In the genomic region with DNA sequence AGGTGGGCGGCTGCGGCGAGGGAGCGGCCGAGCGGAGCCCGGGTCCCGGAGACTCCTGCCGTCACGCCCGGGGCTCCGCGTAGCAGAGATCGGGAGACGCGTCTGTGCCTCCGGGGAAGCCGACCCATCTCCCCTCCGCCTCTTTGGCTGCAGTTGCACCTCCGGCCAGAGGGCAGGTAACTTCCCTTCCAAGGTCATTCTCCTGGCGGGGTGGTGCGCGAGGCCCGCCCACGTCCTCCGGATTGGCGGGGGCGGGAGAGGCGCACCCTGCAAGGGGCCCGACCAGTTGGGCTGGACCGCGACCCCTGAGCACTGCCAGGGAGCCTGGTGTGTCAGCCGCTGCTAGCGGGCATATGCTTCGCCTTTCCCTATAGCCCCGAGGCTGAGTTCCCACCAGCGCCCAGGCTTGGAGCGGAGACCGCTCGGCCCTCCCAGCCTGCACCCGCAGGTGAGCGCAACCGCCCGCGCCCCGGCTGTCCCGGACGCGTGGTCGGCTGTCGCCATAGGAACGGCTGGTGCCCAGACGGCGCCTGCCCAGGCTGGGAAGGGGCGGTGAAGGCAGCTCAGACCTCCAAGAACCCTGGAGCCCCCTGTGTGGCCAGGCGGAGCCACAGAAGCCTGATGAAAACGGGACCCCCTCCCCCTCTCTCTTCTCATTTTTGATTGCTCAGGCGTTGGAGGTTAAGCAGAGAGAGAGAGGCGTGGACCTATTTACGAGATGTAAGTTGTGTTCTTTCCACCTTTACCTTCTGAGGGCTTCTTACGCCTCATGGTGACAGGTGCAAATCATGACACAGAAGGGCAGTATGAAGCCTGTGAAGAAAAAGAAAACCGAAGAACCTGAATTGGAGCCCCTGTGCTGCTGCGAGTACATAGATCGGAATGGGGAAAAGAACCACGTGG, we compare ENCODE assay signal across 1 cellular context.
A peak's percentile ranks its signal among the peaks of the same experiment; 100 is the strongest.
TF ChIP-seq lines count a peak whose summit lies in the region.

No MANE protein-coding gene starts in this region.

TF ChIP-seq in HEK293, 187 proteins besides CTCF, POLR2A, EP300 and RAD21 (continued from another document and continues in another):
- TF ChIP-seq PATZ1 (tag by site-specific recombination; IDR thresholded peaks at IDR 0.05) (peak; percentile 66), ZNF488 (tag by site-specific recombination; IDR thresholded peaks at IDR 0.05) (no peak), ZNF600 (tag by site-specific recombination; IDR thresholded peaks at IDR 0.05) (0 out of 2 replicates have a peak, but pooled peaks have one; percentile 34), KLF9 (tag by site-specific recombination; IDR thresholded peaks at IDR 0.05; ENCODE audit: low read depth) (peak; percentile 63), ZNF521 (tag by site-specific recombination; IDR thresholded peaks at IDR 0.05) (no peak), GLIS2 (tag by site-specific recombination; IDR thresholded peaks at IDR 0.05) (peak; percentile 77), ZBTB17 (tag by site-specific recombination; IDR thresholded peaks at IDR 0.05) (peak; percentile 85), ZIC2 (tag by site-specific recombination; IDR thresholded peaks at IDR 0.05) (0 out of 2 replicates have a peak, but pooled peaks have one; percentile 8), ZNF311 (tag by site-specific recombination; IDR thresholded peaks at IDR 0.05; ENCODE audit: borderline replicate concordance) (no peak), ZNF335 (tag by site-specific recombination; conservative IDR thresholded peaks at IDR 0.05) (peak; percentile 95), ZNF341 (tag by site-specific recombination; IDR thresholded peaks at IDR 0.05; ENCODE audit: low read depth) (peak; percentile 72), SP3 (tag by site-specific recombination; IDR thresholded peaks at IDR 0.05) (peak; percentile 56; the same call in 1 of the 2 replicates), KLF8 (tag by site-specific recombination; IDR thresholded peaks at IDR 0.05) (peak; percentile 28; the same call in 1 of the 2 replicates), ZNF664 (tag by site-specific recombination; IDR thresholded peaks at IDR 0.05) (no peak), TCF7L2 (IDR thresholded peaks at IDR 0.05; ENCODE audit: borderline replicate concordance, low read depth, low read length) (no peak), OVOL3 (tag by site-specific recombination; IDR thresholded peaks at IDR 0.05) (no peak), ZBTB8A (tag by site-specific recombination; IDR thresholded peaks at IDR 0.05) (peak; percentile 63; the same call in 1 of the 2 replicates), KLF10 (tag by site-specific recombination; IDR thresholded peaks at IDR 0.05) (no peak), KLF16 (tag by site-specific recombination; IDR thresholded peaks at IDR 0.05) (peak; percentile 34; the same call in 1 of the 2 replicates), ZNF747 (tag by site-specific recombination; IDR thresholded peaks at IDR 0.05) (no peak), SP7 (tag by site-specific recombination; IDR thresholded peaks at IDR 0.05) (peak; percentile 42; the same call in 1 of the 2 replicates), ZNF19 (tag by site-specific recombination; IDR thresholded peaks at IDR 0.05; ENCODE audit: low read depth) (no peak), ZNF785 (tag by site-specific recombination; IDR thresholded peaks at IDR 0.05) (no peak), ZBTB7A (tag by site-specific recombination; IDR thresholded peaks at IDR 0.05; ENCODE audit: low read depth) (no peak), PRDM10 (tag by site-specific recombination; IDR thresholded peaks at IDR 0.05) (peak; percentile 94), ZNF37A (tag by site-specific recombination; IDR thresholded peaks at IDR 0.05) (no peak), ZBTB20 (tag by site-specific recombination; IDR thresholded peaks at IDR 0.05) (peak; percentile 81; the same call in 1 of the 2 replicates), ZNF701 (tag by site-specific recombination; IDR thresholded peaks at IDR 0.05) (no peak), YY2 (tag by site-specific recombination; IDR thresholded peaks at IDR 0.05) (no peak), RBAK (tag by site-specific recombination; IDR thresholded peaks at IDR 0.05) (no peak), ZNF792 (tag by site-specific recombination; IDR thresholded peaks at IDR 0.05) (no peak), EGR2 (tag by site-specific recombination; IDR thresholded peaks at IDR 0.05; ENCODE audit: low read depth) (peak; percentile 79), ZNF221 (tag by site-specific recombination; IDR thresholded peaks at IDR 0.05; ENCODE audit: borderline replicate concordance) (no peak), MYNN (tag by site-specific recombination; IDR thresholded peaks at IDR 0.05; ENCODE audit: borderline replicate concordance) (no peak), ZNF223 (tag by site-specific recombination; IDR thresholded peaks at IDR 0.05) (0 out of 2 replicates have a peak, but pooled peaks have one; percentile 27)
- TF ChIP-seq, protein P1, sequence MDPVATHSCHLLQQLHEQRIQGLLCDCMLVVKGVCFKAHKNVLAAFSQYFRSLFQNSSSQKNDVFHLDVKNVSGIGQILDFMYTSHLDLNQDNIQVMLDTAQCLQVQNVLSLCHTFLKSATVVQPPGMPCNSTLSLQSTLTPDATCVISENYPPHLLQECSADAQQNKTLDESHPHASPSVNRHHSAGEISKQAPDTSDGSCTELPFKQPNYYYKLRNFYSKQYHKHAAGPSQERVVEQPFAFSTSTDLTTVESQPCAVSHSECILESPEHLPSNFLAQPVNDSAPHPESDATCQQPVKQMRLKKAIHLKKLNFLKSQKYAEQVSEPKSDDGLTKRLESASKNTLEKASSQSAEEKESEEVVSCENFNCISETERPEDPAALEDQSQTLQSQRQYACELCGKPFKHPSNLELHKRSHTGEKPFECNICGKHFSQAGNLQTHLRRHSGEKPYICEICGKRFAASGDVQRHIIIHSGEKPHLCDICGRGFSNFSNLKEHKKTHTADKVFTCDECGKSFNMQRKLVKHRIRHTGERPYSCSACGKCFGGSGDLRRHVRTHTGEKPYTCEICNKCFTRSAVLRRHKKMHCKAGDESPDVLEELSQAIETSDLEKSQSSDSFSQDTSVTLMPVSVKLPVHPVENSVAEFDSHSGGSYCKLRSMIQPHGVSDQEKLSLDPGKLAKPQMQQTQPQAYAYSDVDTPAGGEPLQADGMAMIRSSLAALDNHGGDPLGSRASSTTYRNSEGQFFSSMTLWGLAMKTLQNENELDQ (tag by site-specific recombination; IDR thresholded peaks at IDR 0.05; ENCODE audit: low read depth): no peak
- TF ChIP-seq, protein P2, sequence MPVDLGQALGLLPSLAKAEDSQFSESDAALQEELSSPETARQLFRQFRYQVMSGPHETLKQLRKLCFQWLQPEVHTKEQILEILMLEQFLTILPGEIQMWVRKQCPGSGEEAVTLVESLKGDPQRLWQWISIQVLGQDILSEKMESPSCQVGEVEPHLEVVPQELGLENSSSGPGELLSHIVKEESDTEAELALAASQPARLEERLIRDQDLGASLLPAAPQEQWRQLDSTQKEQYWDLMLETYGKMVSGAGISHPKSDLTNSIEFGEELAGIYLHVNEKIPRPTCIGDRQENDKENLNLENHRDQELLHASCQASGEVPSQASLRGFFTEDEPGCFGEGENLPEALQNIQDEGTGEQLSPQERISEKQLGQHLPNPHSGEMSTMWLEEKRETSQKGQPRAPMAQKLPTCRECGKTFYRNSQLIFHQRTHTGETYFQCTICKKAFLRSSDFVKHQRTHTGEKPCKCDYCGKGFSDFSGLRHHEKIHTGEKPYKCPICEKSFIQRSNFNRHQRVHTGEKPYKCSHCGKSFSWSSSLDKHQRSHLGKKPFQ (tag by site-specific recombination; IDR thresholded peaks at IDR 0.05): no peak
- TF ChIP-seq, protein P3, sequence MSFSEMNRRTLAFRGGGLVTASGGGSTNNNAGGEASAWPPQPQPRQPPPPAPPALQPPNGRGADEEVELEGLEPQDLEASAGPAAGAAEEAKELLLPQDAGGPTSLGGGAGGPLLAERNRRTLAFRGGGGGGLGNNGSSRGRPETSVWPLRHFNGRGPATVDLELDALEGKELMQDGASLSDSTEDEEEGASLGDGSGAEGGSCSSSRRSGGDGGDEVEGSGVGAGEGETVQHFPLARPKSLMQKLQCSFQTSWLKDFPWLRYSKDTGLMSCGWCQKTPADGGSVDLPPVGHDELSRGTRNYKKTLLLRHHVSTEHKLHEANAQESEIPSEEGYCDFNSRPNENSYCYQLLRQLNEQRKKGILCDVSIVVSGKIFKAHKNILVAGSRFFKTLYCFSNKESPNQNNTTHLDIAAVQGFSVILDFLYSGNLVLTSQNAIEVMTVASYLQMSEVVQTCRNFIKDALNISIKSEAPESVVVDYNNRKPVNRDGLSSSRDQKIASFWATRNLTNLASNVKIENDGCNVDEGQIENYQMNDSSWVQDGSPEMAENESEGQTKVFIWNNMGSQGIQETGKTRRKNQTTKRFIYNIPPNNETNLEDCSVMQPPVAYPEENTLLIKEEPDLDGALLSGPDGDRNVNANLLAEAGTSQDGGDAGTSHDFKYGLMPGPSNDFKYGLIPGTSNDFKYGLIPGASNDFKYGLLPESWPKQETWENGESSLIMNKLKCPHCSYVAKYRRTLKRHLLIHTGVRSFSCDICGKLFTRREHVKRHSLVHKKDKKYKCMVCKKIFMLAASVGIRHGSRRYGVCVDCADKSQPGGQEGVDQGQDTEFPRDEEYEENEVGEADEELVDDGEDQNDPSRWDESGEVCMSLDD (tag by site-specific recombination; IDR thresholded peaks at IDR 0.05): peak; percentile 61; the same call in 1 of the 2 replicates
- TF ChIP-seq, protein P4, sequence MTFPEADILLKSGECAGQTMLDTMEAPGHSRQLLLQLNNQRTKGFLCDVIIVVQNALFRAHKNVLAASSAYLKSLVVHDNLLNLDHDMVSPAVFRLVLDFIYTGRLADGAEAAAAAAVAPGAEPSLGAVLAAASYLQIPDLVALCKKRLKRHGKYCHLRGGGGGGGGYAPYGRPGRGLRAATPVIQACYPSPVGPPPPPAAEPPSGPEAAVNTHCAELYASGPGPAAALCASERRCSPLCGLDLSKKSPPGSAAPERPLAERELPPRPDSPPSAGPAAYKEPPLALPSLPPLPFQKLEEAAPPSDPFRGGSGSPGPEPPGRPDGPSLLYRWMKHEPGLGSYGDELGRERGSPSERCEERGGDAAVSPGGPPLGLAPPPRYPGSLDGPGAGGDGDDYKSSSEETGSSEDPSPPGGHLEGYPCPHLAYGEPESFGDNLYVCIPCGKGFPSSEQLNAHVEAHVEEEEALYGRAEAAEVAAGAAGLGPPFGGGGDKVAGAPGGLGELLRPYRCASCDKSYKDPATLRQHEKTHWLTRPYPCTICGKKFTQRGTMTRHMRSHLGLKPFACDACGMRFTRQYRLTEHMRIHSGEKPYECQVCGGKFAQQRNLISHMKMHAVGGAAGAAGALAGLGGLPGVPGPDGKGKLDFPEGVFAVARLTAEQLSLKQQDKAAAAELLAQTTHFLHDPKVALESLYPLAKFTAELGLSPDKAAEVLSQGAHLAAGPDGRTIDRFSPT (tag by site-specific recombination; IDR thresholded peaks at IDR 0.05): no peak
- TF ChIP-seq, protein P5, sequence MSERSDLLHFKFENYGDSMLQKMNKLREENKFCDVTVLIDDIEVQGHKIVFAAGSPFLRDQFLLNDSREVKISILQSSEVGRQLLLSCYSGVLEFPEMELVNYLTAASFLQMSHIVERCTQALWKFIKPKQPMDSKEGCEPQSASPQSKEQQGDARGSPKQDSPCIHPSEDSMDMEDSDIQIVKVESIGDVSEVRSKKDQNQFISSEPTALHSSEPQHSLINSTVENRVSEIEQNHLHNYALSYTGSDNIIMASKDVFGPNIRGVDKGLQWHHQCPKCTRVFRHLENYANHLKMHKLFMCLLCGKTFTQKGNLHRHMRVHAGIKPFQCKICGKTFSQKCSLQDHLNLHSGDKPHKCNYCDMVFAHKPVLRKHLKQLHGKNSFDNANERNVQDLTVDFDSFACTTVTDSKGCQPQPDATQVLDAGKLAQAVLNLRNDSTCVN (tag by site-specific recombination; optimal IDR thresholded peaks at IDR 0.05): peak; percentile 84
